Comparison of ENCODE assay signal across 15 cellular contexts in genomic region chr6:2498224-2498623, GRCh38.
DNase-seq lines count a peak whose midpoint lies in the region; ATAC-seq and TF ChIP-seq lines count a peak whose summit lies in the region.
"Had no signal": no experiment of that assay in that cellular context is flagged by ENCODE, and none has a peak within 500 bp of the region (broad histone marks: within the 10 kb centered on the region; RNA-seq: fewer than 3 reads in every experiment).

No MANE protein-coding gene starts in this region.

- H3K4me3 ChIP-seq in RWPE2 (ENCODE audit: severe bottlenecking) (no peak overlapping the region), osteoblast (ENCODE audit: insufficient read depth, low read length) (no peak overlapping the region)
- H3K4me3 ChIP-seq: uterus had no signal

- H3K27me3 ChIP-seq in RWPE2 (ENCODE audit: insufficient read depth, poor library complexity, severe bottlenecking) (no peaks in the 10 kb centered on the region), osteoblast (ENCODE audit: insufficient read depth, low read length) (no peaks in the 10 kb centered on the region)
- H3K27me3 ChIP-seq: uterus had no signal

- ATAC-seq in RWPE2 (ENCODE audit: low read depth) (peak; percentile 92), HG03135 (IDR thresholded peaks at IDR 0.05; ENCODE audit: unreplicated experiment) (no peak), HG03439 (IDR thresholded peaks at IDR 0.05; ENCODE audit: unreplicated experiment) (no peak), GM18502 (IDR thresholded peaks at IDR 0.05; ENCODE audit: poor library complexity, unreplicated experiment) (no peak)
- ATAC-seq: activated T-helper 17 cell treated with anti-CD3 and anti-CD28 coated beads, Interleukin-2, amount 50 U/mL, for 72 hours; Panc1 had no signal

- no peaks in the 10 kb centered on the region for H4K20me1 ChIP-seq in osteoblast (ENCODE audit: insufficient read depth, low read length)

- H3K36me3 ChIP-seq in RWPE2 (ENCODE audit: low read depth) (no peaks in the 10 kb centered on the region), osteoblast (ENCODE audit: insufficient read depth, low read length) (no peaks in the 10 kb centered on the region)
- H3K36me3 ChIP-seq: uterus had no signal

- in situ Hi-C loops in ACHN (cut with HindIII; ENCODE audit: low pct_ligation_motif_present, low pct_unique_long_range_greater_than_20kb, low sequenced_read_pairs): no loop called here

- H3K4me1 ChIP-seq in RWPE2 (ENCODE audit: insufficient read depth, poor library complexity, severe bottlenecking) (peaks cover 5% of the 10 kb centered on the region), osteoblast (ENCODE audit: insufficient read depth, low read length) (peaks cover 28% of the 10 kb centered on the region)
- H3K4me1 ChIP-seq: parathyroid adenoma, uterus had no signal

- no peak overlapping the region for H2AFZ ChIP-seq in osteoblast (ENCODE audit: low read length)
- H2AFZ ChIP-seq: parathyroid adenoma had no signal

- no peak overlapping the region for H3K27ac ChIP-seq in RWPE2 (ENCODE audit: poor library complexity, severe bottlenecking)
- no peak overlapping the region for H3K27ac ChIP-seq in osteoblast (ENCODE audit: low read depth, low read length)
- H3K27ac ChIP-seq: parathyroid adenoma, uterus had no signal

- H3K9me3 ChIP-seq in RWPE2 (ENCODE audit: severe bottlenecking): no peaks in the 10 kb centered on the region
- no peaks in the 10 kb centered on the region for H3K9me3 ChIP-seq in osteoblast (ENCODE audit: low read depth, low read length)
- H3K9me3 ChIP-seq: uterus had no signal

- TF ChIP-seq CTCF in RWPE2 (IDR thresholded peaks at IDR 0.05; ENCODE audit: poor library complexity, severe bottlenecking) (no peak), osteoblast (IDR thresholded peaks at IDR 0.05; ENCODE audit: extremely low read depth, low read depth, low read length) (no peak)

- no peak overlapping the region for H3K4me2 ChIP-seq in osteoblast (ENCODE audit: insufficient read depth, low read length)

- H3K79me2 ChIP-seq in osteoblast (ENCODE audit: insufficient read depth, low read length): no peaks in the 10 kb centered on the region
- H3K79me2 ChIP-seq: parathyroid adenoma had no signal

- peak; percentile 25 for DNase-seq in ACHN
- peak; percentile 83 for DNase-seq in LHCN-M2 (ENCODE audit: low read depth)
- DNase-seq in RWPE2 (ENCODE audit: low spot score): no peak
- peak; percentile 12 for DNase-seq in glomerular visceral epithelial cell (ENCODE audit: extremely low spot score)
- no peak for DNase-seq in osteoblast (ENCODE audit: insufficient read length, low spot score, missing footprints)
- DNase-seq: activated CD4-positive, alpha-beta T cell treated with anti-CD3 and anti-CD28 coated beads, Interleukin-2, amount 50 U/mL, for 1 hour; mesenchymal stem cell; NCI-H1930; uterus had no signal

Comparison
In these comparisons a context has a peak if more than half of its experiments do, and no peak if none do; other contexts are left out.
1. DNase-seq: peak in ACHN (single experiment), LHCN-M2 (single experiment) and glomerular visceral epithelial cell (single experiment); none in RWPE2 (single experiment) and osteoblast (single experiment).